Comparison of ENCODE assay signal across 16 cellular contexts in genomic region chr13:94537740-94538630, GRCh38. TPM values are rescaled to one million over a fixed set of nuclear protein-coding genes. Genes with fewer than 3 reads are reported as not detected.
"Had no signal": no experiment of that assay in that cellular context is flagged by ENCODE, and none has a peak within 500 bp of the region (broad histone marks: within the 10 kb centered on the region; RNA-seq: fewer than 3 reads in every experiment).

No MANE protein-coding gene starts in this region.

- H3K9me3 ChIP-seq: tibial artery, vagina had no signal

- H3K27ac ChIP-seq: tibial artery, vagina had no signal

- ATAC-seq: activated T-cell treated with anti-CD3 and anti-CD28 coated beads, Interleukin-2, amount 50 U/mL, for 72 hours; left lobe of liver had no signal

- H3K4me3 ChIP-seq: tibial artery, vagina had no signal

- FAIRE-seq: kidney had no signal

- DNase-seq: activated CD4-positive, CD25-positive, alpha-beta regulatory T cell treated with anti-CD3 and anti-CD28 coated beads, Interleukin-2, amount 50 U/mL, for 72 hours; activated CD8-positive, alpha-beta memory T cell treated with anti-CD3 and anti-CD28 coated beads for 24 hours; activated CD8-positive, alpha-beta memory T cell treated with anti-CD3 and anti-CD28 coated beads, Interleukin-2, amount 50 U/mL, for 48 hours; activated gamma-delta T cell; activated T-cell treated with anti-CD3 and anti-CD28 coated beads, Interleukin-2, amount 50 U/mL, for 72 hours; effector CD8-positive, alpha-beta T cell; foreskin melanocyte; kidney; nephron progenitor cell; nucleus accumbens; stimulated activated naive CD4-positive, alpha-beta T cell treated with Interleukin-2 at 50 U/mL for 16 hours; T1000; tibial artery had no signal

- H3K36me3 ChIP-seq: tibial artery, vagina had no signal

- H3K27me3 ChIP-seq: tibial artery, vagina had no signal

- H3K4me1 ChIP-seq: tibial artery, vagina had no signal

RNA-seq across cellular contexts. Expression of gene DCT, which starts 58.5 kb away (rescaled TPM):
- total RNA-seq: chondrocyte, vagina had no signal
